Comparison of ENCODE assay signal across 1 cellular context in the genomic region with DNA sequence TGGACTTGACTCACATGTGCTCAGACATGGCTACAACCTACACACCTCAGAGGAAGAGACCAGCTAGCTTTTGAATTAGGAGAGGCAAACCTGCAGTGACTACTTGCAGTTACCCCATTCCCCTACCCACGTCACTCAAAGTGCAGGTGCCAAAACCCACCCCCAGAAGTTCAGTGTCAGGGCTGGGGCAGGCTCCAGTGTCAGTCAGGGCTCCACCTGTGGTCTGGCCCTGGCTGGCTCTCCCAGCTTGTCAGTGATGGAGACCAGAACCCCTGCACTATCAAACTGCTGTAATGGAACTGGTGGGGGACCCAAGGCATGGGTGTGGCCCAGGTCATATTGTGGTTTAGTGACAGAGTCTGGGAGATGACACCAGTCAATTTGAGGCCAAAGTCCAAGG.
TF ChIP-seq lines count a peak whose summit lies in the region.

No MANE protein-coding gene starts in this region.

TF ChIP-seq in HepG2, 621 proteins besides CTCF, POLR2A, EP300 and RAD21 (continued from another document):
- TF ChIP-seq, protein P1, sequence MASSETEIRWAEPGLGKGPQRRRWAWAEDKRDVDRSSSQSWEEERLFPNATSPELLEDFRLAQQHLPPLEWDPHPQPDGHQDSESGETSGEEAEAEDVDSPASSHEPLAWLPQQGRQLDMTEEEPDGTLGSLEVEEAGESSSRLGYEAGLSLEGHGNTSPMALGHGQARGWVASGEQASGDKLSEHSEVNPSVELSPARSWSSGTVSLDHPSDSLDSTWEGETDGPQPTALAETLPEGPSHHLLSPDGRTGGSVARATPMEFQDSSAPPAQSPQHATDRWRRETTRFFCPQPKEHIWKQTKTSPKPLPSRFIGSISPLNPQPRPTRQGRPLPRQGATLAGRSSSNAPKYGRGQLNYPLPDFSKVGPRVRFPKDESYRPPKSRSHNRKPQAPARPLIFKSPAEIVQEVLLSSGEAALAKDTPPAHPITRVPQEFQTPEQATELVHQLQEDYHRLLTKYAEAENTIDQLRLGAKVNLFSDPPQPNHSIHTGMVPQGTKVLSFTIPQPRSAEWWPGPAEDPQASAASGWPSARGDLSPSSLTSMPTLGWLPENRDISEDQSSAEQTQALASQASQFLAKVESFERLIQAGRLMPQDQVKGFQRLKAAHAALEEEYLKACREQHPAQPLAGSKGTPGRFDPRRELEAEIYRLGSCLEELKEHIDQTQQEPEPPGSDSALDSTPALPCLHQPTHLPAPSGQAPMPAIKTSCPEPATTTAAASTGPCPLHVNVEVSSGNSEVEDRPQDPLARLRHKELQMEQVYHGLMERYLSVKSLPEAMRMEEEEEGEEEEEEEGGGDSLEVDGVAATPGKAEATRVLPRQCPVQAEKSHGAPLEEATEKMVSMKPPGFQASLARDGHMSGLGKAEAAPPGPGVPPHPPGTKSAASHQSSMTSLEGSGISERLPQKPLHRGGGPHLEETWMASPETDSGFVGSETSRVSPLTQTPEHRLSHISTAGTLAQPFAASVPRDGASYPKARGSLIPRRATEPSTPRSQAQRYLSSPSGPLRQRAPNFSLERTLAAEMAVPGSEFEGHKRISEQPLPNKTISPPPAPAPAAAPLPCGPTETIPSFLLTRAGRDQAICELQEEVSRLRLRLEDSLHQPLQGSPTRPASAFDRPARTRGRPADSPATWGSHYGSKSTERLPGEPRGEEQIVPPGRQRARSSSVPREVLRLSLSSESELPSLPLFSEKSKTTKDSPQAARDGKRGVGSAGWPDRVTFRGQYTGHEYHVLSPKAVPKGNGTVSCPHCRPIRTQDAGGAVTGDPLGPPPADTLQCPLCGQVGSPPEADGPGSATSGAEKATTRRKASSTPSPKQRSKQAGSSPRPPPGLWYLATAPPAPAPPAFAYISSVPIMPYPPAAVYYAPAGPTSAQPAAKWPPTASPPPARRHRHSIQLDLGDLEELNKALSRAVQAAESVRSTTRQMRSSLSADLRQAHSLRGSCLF (CRISPR knock-in tag; IDR thresholded peaks at IDR 0.05; ENCODE audit: borderline replicate concordance) = no peak
- no peak for TF ChIP-seq ZNF616 (CRISPR knock-in tag; IDR thresholded peaks at IDR 0.05; ENCODE audit: low read depth)
- TF ChIP-seq ZSCAN29 (CRISPR knock-in tag; conservative IDR thresholded peaks at IDR 0.05) = no peak
- no peak for TF ChIP-seq SMAD3 (CRISPR knock-in tag; IDR thresholded peaks at IDR 0.05)
- TF ChIP-seq ZNF713 (CRISPR knock-in tag; IDR thresholded peaks at IDR 0.05) = no peak
- TF ChIP-seq, protein P2, sequence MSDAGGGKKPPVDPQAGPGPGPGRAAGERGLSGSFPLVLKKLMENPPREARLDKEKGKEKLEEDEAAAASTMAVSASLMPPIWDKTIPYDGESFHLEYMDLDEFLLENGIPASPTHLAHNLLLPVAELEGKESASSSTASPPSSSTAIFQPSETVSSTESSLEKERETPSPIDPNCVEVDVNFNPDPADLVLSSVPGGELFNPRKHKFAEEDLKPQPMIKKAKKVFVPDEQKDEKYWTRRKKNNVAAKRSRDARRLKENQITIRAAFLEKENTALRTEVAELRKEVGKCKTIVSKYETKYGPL (CRISPR knock-in tag; IDR thresholded peaks at IDR 0.05) = no peak
